In genomic region chr7:44061645-44062179, GRCh38 we compare ENCODE assay signal across 1 cellular context.
TF ChIP-seq lines count a peak whose summit lies in the region.

No MANE protein-coding gene starts in this region.

TF ChIP-seq in HCT116, 20 proteins besides CTCF, POLR2A, EP300 and RAD21:
- TF ChIP-seq ZNF274 (IDR thresholded peaks at IDR 0.05; ENCODE audit: low read depth, low read length) (no peak), JUND (IDR thresholded peaks at IDR 0.05) (no peak), TCF7L2 (IDR thresholded peaks at IDR 0.05; ENCODE audit: borderline replicate concordance, extremely low read depth, insufficient read depth, insufficient read length) (no peak), CEBPB (IDR thresholded peaks at IDR 0.05; ENCODE audit: low read depth) (no peak), FOSL1 (IDR thresholded peaks at IDR 0.05; ENCODE audit: low read depth) (no peak), YY1 (IDR thresholded peaks at IDR 0.05; ENCODE audit: extremely low read depth, insufficient replicate concordance, low read depth, low read length) (no peak), ATF3 (IDR thresholded peaks at IDR 0.05) (no peak), EGR1 (IDR thresholded peaks at IDR 0.05; ENCODE audit: low read depth) (no peak), SP1 (IDR thresholded peaks at IDR 0.05; ENCODE audit: low read depth) (no peak), SIN3A (IDR thresholded peaks at IDR 0.05; ENCODE audit: low read depth) (no peak), MAX (IDR thresholded peaks at IDR 0.05) (no peak), ZBTB33 (IDR thresholded peaks at IDR 0.05; ENCODE audit: extremely low read depth, insufficient replicate concordance, low read length) (no peak), REST (IDR thresholded peaks at IDR 0.05; ENCODE audit: low read depth) (no peak), CBX3 (IDR thresholded peaks at IDR 0.05; ENCODE audit: low read depth) (no peak), SRF (IDR thresholded peaks at IDR 0.05; ENCODE audit: low read depth) (no peak)
TF ChIP-seq in HCT116: peak in this region for 0.
